Comparison of ENCODE assay signal across 2 cellular contexts in the genomic region with DNA sequence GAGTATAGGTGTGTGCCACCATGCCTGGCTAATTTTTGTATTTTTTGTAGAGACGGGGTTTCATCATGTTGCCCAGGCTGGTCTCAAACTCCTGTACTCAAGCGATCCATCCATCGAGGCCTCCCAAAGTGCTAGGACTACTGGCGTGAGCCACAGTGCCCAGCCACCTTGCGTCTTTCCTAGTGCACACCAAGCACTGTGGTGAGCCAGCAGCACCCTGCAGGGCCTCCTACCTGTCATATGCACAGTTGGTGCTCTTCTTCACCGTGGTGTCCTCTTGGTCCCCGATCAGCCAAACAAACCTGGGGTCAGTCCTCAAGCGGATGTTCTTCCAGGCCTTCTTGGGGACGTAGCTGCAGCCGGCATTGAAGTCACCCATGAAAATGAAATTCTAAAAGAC.
TF ChIP-seq lines count a peak whose summit lies in the region.

No MANE protein-coding gene starts in this region.

TF ChIP-seq in HepG2, 621 proteins besides CTCF, POLR2A, EP300 and RAD21:
- peak; percentile 62; the same call in 1 of the 2 replicates for TF ChIP-seq ZBTB38 (CRISPR knock-in tag; IDR thresholded peaks at IDR 0.05)
- TF ChIP-seq NKX3-1 (CRISPR knock-in tag; IDR thresholded peaks at IDR 0.05) = no peak
- no peak for TF ChIP-seq ZNF556 (CRISPR knock-in tag; IDR thresholded peaks at IDR 0.05; ENCODE audit: borderline replicate concordance)
- no peak for TF ChIP-seq ZNF142 (CRISPR knock-in tag; IDR thresholded peaks at IDR 0.05)
- TF ChIP-seq, protein P1, sequence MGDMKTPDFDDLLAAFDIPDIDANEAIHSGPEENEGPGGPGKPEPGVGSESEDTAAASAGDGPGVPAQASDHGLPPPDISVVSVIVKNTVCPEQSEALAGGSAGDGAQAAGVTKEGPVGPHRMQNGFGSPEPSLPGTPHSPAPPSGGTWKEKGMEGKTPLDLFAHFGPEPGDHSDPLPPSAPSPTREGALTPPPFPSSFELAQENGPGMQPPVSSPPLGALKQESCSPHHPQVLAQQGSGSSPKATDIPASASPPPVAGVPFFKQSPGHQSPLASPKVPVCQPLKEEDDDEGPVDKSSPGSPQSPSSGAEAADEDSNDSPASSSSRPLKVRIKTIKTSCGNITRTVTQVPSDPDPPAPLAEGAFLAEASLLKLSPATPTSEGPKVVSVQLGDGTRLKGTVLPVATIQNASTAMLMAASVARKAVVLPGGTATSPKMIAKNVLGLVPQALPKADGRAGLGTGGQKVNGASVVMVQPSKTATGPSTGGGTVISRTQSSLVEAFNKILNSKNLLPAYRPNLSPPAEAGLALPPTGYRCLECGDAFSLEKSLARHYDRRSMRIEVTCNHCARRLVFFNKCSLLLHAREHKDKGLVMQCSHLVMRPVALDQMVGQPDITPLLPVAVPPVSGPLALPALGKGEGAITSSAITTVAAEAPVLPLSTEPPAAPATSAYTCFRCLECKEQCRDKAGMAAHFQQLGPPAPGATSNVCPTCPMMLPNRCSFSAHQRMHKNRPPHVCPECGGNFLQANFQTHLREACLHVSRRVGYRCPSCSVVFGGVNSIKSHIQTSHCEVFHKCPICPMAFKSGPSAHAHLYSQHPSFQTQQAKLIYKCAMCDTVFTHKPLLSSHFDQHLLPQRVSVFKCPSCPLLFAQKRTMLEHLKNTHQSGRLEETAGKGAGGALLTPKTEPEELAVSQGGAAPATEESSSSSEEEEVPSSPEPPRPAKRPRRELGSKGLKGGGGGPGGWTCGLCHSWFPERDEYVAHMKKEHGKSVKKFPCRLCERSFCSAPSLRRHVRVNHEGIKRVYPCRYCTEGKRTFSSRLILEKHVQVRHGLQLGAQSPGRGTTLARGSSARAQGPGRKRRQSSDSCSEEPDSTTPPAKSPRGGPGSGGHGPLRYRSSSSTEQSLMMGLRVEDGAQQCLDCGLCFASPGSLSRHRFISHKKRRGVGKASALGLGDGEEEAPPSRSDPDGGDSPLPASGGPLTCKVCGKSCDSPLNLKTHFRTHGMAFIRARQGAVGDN (CRISPR knock-in tag; IDR thresholded peaks at IDR 0.05) = peak; percentile 45

TF ChIP-seq in GM12891, 5 proteins besides CTCF, POLR2A, EP300 and RAD21:
- no peak for TF ChIP-seq TAF1 (IDR thresholded peaks at IDR 0.05; ENCODE audit: low read depth, low read length)
- TF ChIP-seq SPI1 (IDR thresholded peaks at IDR 0.05; ENCODE audit: low read depth, low read length) = no peak
- no peak for TF ChIP-seq PAX5 (IDR thresholded peaks at IDR 0.05; ENCODE audit: insufficient read depth, low read length, severe bottlenecking)
- TF ChIP-seq POLR2AphosphoS5 (IDR thresholded peaks at IDR 0.05; ENCODE audit: low read depth, low read length) = no peak
- no peak for TF ChIP-seq POU2F2 (IDR thresholded peaks at IDR 0.05; ENCODE audit: low read depth, low read length)
